17 cellular contexts compared by ENCODE assay signal in genomic region chr6:75489025-75489424, GRCh38. TPM values are rescaled to one million over a fixed set of nuclear protein-coding genes. Genes with fewer than 3 reads are reported as not detected.
DNase-seq lines count a peak whose midpoint lies in the region; ATAC-seq and TF ChIP-seq lines count a peak whose summit lies in the region.
"Had no signal": no experiment of that assay in that cellular context is flagged by ENCODE, and none has a peak within 500 bp of the region (broad histone marks: within the 10 kb centered on the region; RNA-seq: fewer than 3 reads in every experiment).

No MANE protein-coding gene starts in this region.

- no peaks in the 10 kb centered on the region for H3K9me3 ChIP-seq in left ventricle myocardium inferior (replicated peaks)
- H3K9me3 ChIP-seq in psoas muscle, result no peaks in the 10 kb centered on the region
- no peaks in the 10 kb centered on the region for H3K9me3 ChIP-seq in CD4-positive, alpha-beta memory T cell (ENCODE audit: control insufficient read depth in 1 of 2, low read length in 2 of 2)
- no peaks in the 10 kb centered on the region for H3K9me3 ChIP-seq in CD8-positive, alpha-beta memory T cell (ENCODE audit: low read length)

- H3K4me3 Mint-ChIP-seq in CD4-positive, alpha-beta memory T cell, result no peak overlapping the region
- no peak overlapping the region for H3K4me3 Mint-ChIP-seq in CD8-positive, alpha-beta memory T cell
- H3K4me3 Mint-ChIP-seq: activated CD4-positive, alpha-beta memory T cell treated with anti-CD3 and anti-CD28 coated beads, Interleukin-2, amount 10 ng/mL, durations not matched to agents 7 days and 5 days; activated naive CD8-positive, alpha-beta T cell treated with anti-CD3 and anti-CD28 coated beads, Interleukin-2, amount 50 U/mL, for 24 hours; activated T-cell treated with anti-CD3 and anti-CD28 coated beads, Interleukin-2, amount 50 U/mL, for 72 hours had no signal

- POLR2A ChIA-PET in CD4-positive, alpha-beta memory T cell (lab: Charles Lee; ENCODE audit: partially characterized antibody), result no interaction called here
- POLR2A ChIA-PET in CD8-positive, alpha-beta memory T cell (lab: Charles Lee), result no interaction called here

- H3K4me1 ChIP-seq in left ventricle myocardium inferior (peaks cover 74% of the 10 kb centered on the region), psoas muscle (peaks cover 59% of the 10 kb centered on the region)
- no peaks in the 10 kb centered on the region for H3K4me1 ChIP-seq in CD4-positive, alpha-beta memory T cell (ENCODE audit: insufficient read depth, low read length)
- H3K4me1 ChIP-seq in CD8-positive, alpha-beta memory T cell (ENCODE audit: insufficient read depth, low read length), result no peaks in the 10 kb centered on the region

- 12 to 22% (median 12%) methylated on average over 1 of the region's 1 CpG for WGBS in psoas muscle, 3 donors

- CTCF ChIA-PET in CD4-positive, alpha-beta memory T cell (lab: Charles Lee; ENCODE audit: partially characterized antibody), result no interaction called here
- CTCF ChIA-PET in CD8-positive, alpha-beta memory T cell (lab: Charles Lee), result no interaction called here

- no peak for ATAC-seq in left ventricle myocardium superior
- ATAC-seq in psoas muscle, result no peak
- ATAC-seq: activated naive CD8-positive, alpha-beta T cell treated with anti-CD3 and anti-CD28 coated beads, Interleukin-2, amount 50 U/mL, for 24 hours; activated T-cell treated with anti-CD3 and anti-CD28 coated beads, Interleukin-2, amount 50 U/mL, for 72 hours had no signal

- H3K36me3 ChIP-seq in left ventricle myocardium inferior (no peaks in the 10 kb centered on the region), psoas muscle (ENCODE audit: insufficient read depth in 1 of 2, low read depth in 1 of 2) (no peaks in the 10 kb centered on the region)
- no peaks in the 10 kb centered on the region for H3K36me3 ChIP-seq in CD4-positive, alpha-beta memory T cell (ENCODE audit: insufficient read depth, low read length)
- no peaks in the 10 kb centered on the region for H3K36me3 ChIP-seq in CD8-positive, alpha-beta memory T cell (ENCODE audit: insufficient read depth, low read length)

- no peaks in the 10 kb centered on the region for H3K36me3 Mint-ChIP-seq in CD4-positive, alpha-beta memory T cell
- no peaks in the 10 kb centered on the region for H3K36me3 Mint-ChIP-seq in CD8-positive, alpha-beta memory T cell

- H3K4me3 ChIP-seq in left ventricle myocardium inferior (peak overlapping the region; percentile 71), fibroblast of villous mesenchyme (ENCODE audit: low read depth, low read length) (no peak overlapping the region), psoas muscle (peak overlapping the region; percentile 80)
- H3K4me3 ChIP-seq in CD4-positive, alpha-beta memory T cell (ENCODE audit: low read length in 2 of 2), result no peak overlapping the region
- H3K4me3 ChIP-seq in CD8-positive, alpha-beta memory T cell (ENCODE audit: low read length), result no peak overlapping the region

- intact Hi-C loops in left ventricle myocardium inferior (cut with micrococcal nuclease) (no loop called here), left ventricle myocardium superior (cut with micrococcal nuclease) (loop anchor here (10.0 kb wide), 1 partner anchor 54 kb away; no protein-coding TSS in a partner anchor), psoas muscle (cut with DNase I) (no loop called here)
- intact Hi-C loops in CD4-positive, alpha-beta memory T cell (cut with micrococcal nuclease), result no loop called here

- H3K27ac Mint-ChIP-seq in CD4-positive, alpha-beta memory T cell, result no peak overlapping the region
- no peak overlapping the region for H3K27ac Mint-ChIP-seq in CD8-positive, alpha-beta memory T cell
- H3K27ac Mint-ChIP-seq: activated CD4-positive, alpha-beta memory T cell treated with anti-CD3 and anti-CD28 coated beads, Interleukin-2, amount 10 ng/mL, durations not matched to agents 7 days and 5 days; activated naive CD8-positive, alpha-beta T cell treated with anti-CD3 and anti-CD28 coated beads, Interleukin-2, amount 50 U/mL, for 24 hours; activated T-cell treated with anti-CD3 and anti-CD28 coated beads, Interleukin-2, amount 50 U/mL, for 72 hours had no signal

- DNase-seq in left ventricle myocardium inferior (no peak), left ventricle myocardium superior (no peak), fibroblast of villous mesenchyme (ENCODE audit: low read depth) (peak; percentile 67), psoas muscle (no peak), NCI-H2196 treated with DMSO at 0.1 percent for 48 hours (lab: John Stamatoyannopoulos, UW; ENCODE audit: unreplicated experiment) (no peak), AG08396 (ENCODE audit: low spot score) (no peak)
- no peak for DNase-seq in CD4-positive, alpha-beta memory T cell
- no peak for DNase-seq in CD8-positive, alpha-beta memory T cell
- DNase-seq: activated CD4-positive, alpha-beta memory T cell treated with anti-CD3 and anti-CD28 coated beads, Interleukin-2, amount 10 ng/mL, durations not matched to agents 7 days and 5 days; activated naive CD8-positive, alpha-beta T cell treated with anti-CD3 and anti-CD28 coated beads, Interleukin-2, amount 50 U/mL, for 24 hours; activated T-cell treated with anti-CD3 and anti-CD28 coated beads, Interleukin-2, amount 50 U/mL, for 72 hours; EL; glutamatergic neuron; NCI-H1092 treated with DMSO at 0.1 percent for 48 hours; NCI-H2107; NCI-H774; trophoblast cell had no signal

- H3K27ac ChIP-seq in left ventricle myocardium inferior (replicated peaks) (peak overlapping the region; percentile 93), psoas muscle (peak overlapping the region; percentile 97)
- no peak overlapping the region for H3K27ac ChIP-seq in CD4-positive, alpha-beta memory T cell (ENCODE audit: low read depth, low read length)
- no peak overlapping the region for H3K27ac ChIP-seq in CD8-positive, alpha-beta memory T cell (ENCODE audit: low read depth, low read length)

- peaks cover 8 to 13% of the 10 kb centered on the region in 2 donors for H3K27me3 Mint-ChIP-seq in CD4-positive, alpha-beta memory T cell
- peaks cover 4 to 44% of the 10 kb centered on the region in 2 donors for H3K27me3 Mint-ChIP-seq in CD8-positive, alpha-beta memory T cell

- no peak for TF ChIP-seq CTCF in left ventricle myocardium inferior (IDR thresholded peaks at IDR 0.05; ENCODE audit: borderline replicate concordance)
- no peak for TF ChIP-seq CTCF in fibroblast of villous mesenchyme (IDR thresholded peaks at IDR 0.05; ENCODE audit: insufficient read depth, low read depth, low read length)
- TF ChIP-seq CTCF in psoas muscle (IDR thresholded peaks at IDR 0.05), result no peak

- peaks cover 0 to 2% (median 0%) of the 10 kb centered on the region in 8 donors for H3K9me3 Mint-ChIP-seq in CD4-positive, alpha-beta memory T cell
- no peaks in the 10 kb centered on the region for H3K9me3 Mint-ChIP-seq in CD8-positive, alpha-beta memory T cell
- H3K9me3 Mint-ChIP-seq: activated CD4-positive, alpha-beta memory T cell treated with anti-CD3 and anti-CD28 coated beads, Interleukin-2, amount 10 ng/mL, durations not matched to agents 7 days and 5 days; activated naive CD8-positive, alpha-beta T cell treated with anti-CD3 and anti-CD28 coated beads, Interleukin-2, amount 50 U/mL, for 24 hours; activated T-cell treated with anti-CD3 and anti-CD28 coated beads, Interleukin-2, amount 50 U/mL, for 72 hours had no signal

- H3K27me3 ChIP-seq in left ventricle myocardium inferior (ENCODE audit: low read depth) (no peaks in the 10 kb centered on the region), psoas muscle (ENCODE audit: insufficient read depth in 3 of 3, low read length in 2 of 3) (no peaks in the 10 kb centered on the region)
- H3K27me3 ChIP-seq in CD4-positive, alpha-beta memory T cell (ENCODE audit: insufficient read depth, low read length), result no peaks in the 10 kb centered on the region
- H3K27me3 ChIP-seq in CD8-positive, alpha-beta memory T cell (ENCODE audit: insufficient read depth, low read length, poor library complexity, severe bottlenecking), result no peaks in the 10 kb centered on the region

- no peaks in the 10 kb centered on the region for H3K4me1 Mint-ChIP-seq in CD4-positive, alpha-beta memory T cell
- no peaks in the 10 kb centered on the region for H3K4me1 Mint-ChIP-seq in CD8-positive, alpha-beta memory T cell
- H3K4me1 Mint-ChIP-seq: activated CD4-positive, alpha-beta memory T cell treated with anti-CD3 and anti-CD28 coated beads, Interleukin-2, amount 10 ng/mL, durations not matched to agents 7 days and 5 days; activated naive CD8-positive, alpha-beta T cell treated with anti-CD3 and anti-CD28 coated beads, Interleukin-2, amount 50 U/mL, for 24 hours had no signal

RNA-seq across cellular contexts. Expression of gene FILIP1, which starts 4.6 kb away (rescaled TPM):
- total RNA-seq in left ventricle myocardium inferior (173 TPM), left ventricle myocardium superior (156 TPM), fibroblast of villous mesenchyme (0.32 and 0.43 TPM in 2 replicates), psoas muscle (100 to 1,000 TPM in 1 of 4 donors, 10 to 100 TPM in 3; 71.5 to 129 (median 87.1) TPM)
- 10 to 100 TPM in 2 of 3 donors, 1 to 10 TPM in 1; 2.8 to 32.4 (median 20.1) TPM for polyA plus RNA-seq in psoas muscle
- total RNA-seq in CD4-positive, alpha-beta memory T cell, result not detected
- polyA plus RNA-seq in CD4-positive, alpha-beta memory T cell, result not detected
- total RNA-seq in CD8-positive, alpha-beta memory T cell, result not detected
- not detected for polyA plus RNA-seq in CD8-positive, alpha-beta memory T cell
- total RNA-seq: activated CD4-positive, alpha-beta memory T cell treated with anti-CD3 and anti-CD28 coated beads, Interleukin-2, amount 10 ng/mL, durations not matched to agents 7 days and 5 days had no signal

Comparison
In these comparisons a context has a peak if more than half of its experiments do, and no peak if none do; other contexts are left out.
1. H3K27ac ChIP-seq: peak in left ventricle myocardium inferior (single experiment) and psoas muscle (single experiment); none in CD4-positive, alpha-beta memory T cell (single experiment) and CD8-positive, alpha-beta memory T cell (single experiment).
2. H3K4me3 ChIP-seq: peak in left ventricle myocardium inferior (single experiment) and psoas muscle (single experiment); none in fibroblast of villous mesenchyme (single experiment), CD4-positive, alpha-beta memory T cell (0 of 2) and CD8-positive, alpha-beta memory T cell (single experiment).
3. RNA of gene FILIP1, which starts 4.6 kb away (total RNA-seq): 173 TPM in left ventricle myocardium inferior (single experiment), 156 TPM in left ventricle myocardium superior (single experiment) and 71.5 to 129 TPM in psoas muscle; 0.32 to 0.43 TPM in fibroblast of villous mesenchyme, not detected in CD4-positive, alpha-beta memory T cell and not detected in CD8-positive, alpha-beta memory T cell; every median in the first group is over 10 times any median in the second.